In the genomic region with DNA sequence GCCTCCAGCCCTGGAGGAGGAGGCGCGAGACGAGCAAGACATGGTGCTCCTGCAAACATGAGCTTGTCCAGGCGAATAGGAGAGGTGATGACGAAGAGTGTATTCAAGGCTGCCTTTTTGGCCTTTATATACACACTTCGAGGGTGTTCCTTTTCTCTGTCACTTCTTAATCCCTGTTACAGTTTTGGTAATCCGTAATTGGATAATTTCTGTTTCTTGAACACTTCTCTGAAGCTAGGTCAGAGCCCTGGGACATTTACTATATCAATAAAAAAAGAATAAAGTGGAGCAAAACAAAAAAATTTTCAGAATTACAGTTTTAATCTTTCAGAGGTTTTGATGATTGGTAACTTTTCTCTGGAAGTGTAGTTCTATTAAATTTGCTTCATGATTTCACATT, we compare ENCODE assay signal across 27 cellular contexts. TPM values are rescaled to one million over a fixed set of nuclear protein-coding genes. Genes with fewer than 3 reads are reported as not detected.
"Had no signal": no experiment of that assay in that cellular context is flagged by ENCODE, and none has a peak within 500 bp of the region (broad histone marks: within the 10 kb centered on the region; RNA-seq: fewer than 3 reads in every experiment).

A gene (minus strand): TSS at position 101 of the 400 bp plus-strand sequence. CDS start 59 bp downstream, at position 42.

- H3K9me3 Mint-ChIP-seq: effector memory CD8-positive, alpha-beta T cell; immature natural killer cell; memory B cell; naive B cell; nephron; stimulated activated memory B cell treated with anti-CD40 and anti-IgM and Interleukin-4, amounts not matched to agents 10 μg/mL and 1 μg/mL and 100 μg/mL, for 72 hours; stimulated activated naive CD8-positive, alpha-beta T cell treated with anti-CD3 and anti-CD28 coated beads, Interleukin-15, Interleukin-2, amounts not matched to agents 100 ng/mL and 50 ng/mL, for 24 hours had no signal

- H3K4me3 ChIP-seq: left ventricle myocardium inferior, lower lobe of right lung, spleen, testis, tibial nerve had no signal

- H3K27ac Mint-ChIP-seq: dendritic cell treated with granulocyte-macrophage colony-stimulating factor and Interleukin-4, amounts not matched to agents 40 ng/mL and 50 ng/mL, for 4 days; immature natural killer cell; memory B cell; naive B cell; nephron; stimulated activated memory B cell treated with anti-CD40 and anti-IgM and Interleukin-4, amounts not matched to agents 10 μg/mL and 1 μg/mL and 100 μg/mL, for 72 hours; stimulated activated naive CD8-positive, alpha-beta T cell treated with anti-CD3 and anti-CD28 coated beads, Interleukin-15, Interleukin-2, amounts not matched to agents 100 ng/mL and 50 ng/mL, for 24 hours had no signal

- H3K27me3 ChIP-seq: testis, tibial nerve had no signal

- H3K27ac ChIP-seq: left ventricle myocardium inferior, lower lobe of right lung, spleen, testis, tibial nerve had no signal

- H3K4me1 ChIP-seq: testis had no signal

- DNase-seq: cerebellar nuclear complex; effector memory CD8-positive, alpha-beta T cell; erythroblast; immature natural killer cell; kidney; left cardiac atrium; left ventricle myocardium inferior; lower lobe of right lung; naive B cell; spleen; stimulated activated CD4-positive, alpha-beta T cell treated with anti-CD3 and anti-CD28 coated beads, Interleukin-15, amount 100 ng/mL, for 24 hours; stimulated activated CD4-positive, alpha-beta T cell treated with anti-CD3 and anti-CD28 coated beads, Interleukin-1b, Interleukin-23, amount 100 ng/mL, for 48 hours; stimulated activated CD4-positive, alpha-beta T cell treated with anti-CD3 and anti-CD28 coated beads, Interleukin-4, amount 100 ng/mL, for 24 hours; testis had no signal

- H3K4me3 Mint-ChIP-seq: dendritic cell treated with granulocyte-macrophage colony-stimulating factor and Interleukin-4, amounts not matched to agents 40 ng/mL and 50 ng/mL, for 4 days; effector memory CD8-positive, alpha-beta T cell; immature natural killer cell; memory B cell; naive B cell; nephron; stimulated activated memory B cell treated with anti-CD40 and anti-IgM and Interleukin-4, amounts not matched to agents 10 μg/mL and 1 μg/mL and 100 μg/mL, for 72 hours; stimulated activated naive CD8-positive, alpha-beta T cell treated with anti-CD3 and anti-CD28 coated beads, Interleukin-15, Interleukin-2, amounts not matched to agents 100 ng/mL and 50 ng/mL, for 24 hours had no signal

- ATAC-seq: effector memory CD8-positive, alpha-beta T cell; left cardiac atrium; lower lobe of right lung; sciatic nerve; stimulated activated memory B cell treated with anti-CD40 and anti-IgM and Interleukin-4, amounts not matched to agents 10 μg/mL and 1 μg/mL and 100 μg/mL, for 72 hours had no signal

- H3K36me3 ChIP-seq: left ventricle myocardium inferior, lower lobe of right lung, spleen, tibial nerve had no signal

- H3K4me1 Mint-ChIP-seq: immature natural killer cell; memory B cell; stimulated activated memory B cell treated with anti-CD40 and anti-IgM and Interleukin-4, amounts not matched to agents 10 μg/mL and 1 μg/mL and 100 μg/mL, for 72 hours had no signal

- H3K36me3 Mint-ChIP-seq: immature natural killer cell; memory B cell; naive B cell; stimulated activated memory B cell treated with anti-CD40 and anti-IgM and Interleukin-4, amounts not matched to agents 10 μg/mL and 1 μg/mL and 100 μg/mL, for 72 hours had no signal

- H3K9me3 ChIP-seq: left ventricle myocardium inferior, lower lobe of right lung, spleen, testis, tibial nerve had no signal

RNA-seq across cellular contexts. Expression of the gene that starts here (rescaled TPM):
- total RNA-seq: fibroblast of lung, frontal cortex, left cardiac atrium, left ventricle myocardium inferior, lower lobe of right lung, omental fat pad, pulmonary artery endothelial cell, skeletal muscle tissue, spleen, subcutaneous adipose tissue had no signal
- polyA plus RNA-seq: fibroblast of lung, immature natural killer cell had no signal
